Comparison of ENCODE assay signal across 1 cellular context in the genomic region with DNA sequence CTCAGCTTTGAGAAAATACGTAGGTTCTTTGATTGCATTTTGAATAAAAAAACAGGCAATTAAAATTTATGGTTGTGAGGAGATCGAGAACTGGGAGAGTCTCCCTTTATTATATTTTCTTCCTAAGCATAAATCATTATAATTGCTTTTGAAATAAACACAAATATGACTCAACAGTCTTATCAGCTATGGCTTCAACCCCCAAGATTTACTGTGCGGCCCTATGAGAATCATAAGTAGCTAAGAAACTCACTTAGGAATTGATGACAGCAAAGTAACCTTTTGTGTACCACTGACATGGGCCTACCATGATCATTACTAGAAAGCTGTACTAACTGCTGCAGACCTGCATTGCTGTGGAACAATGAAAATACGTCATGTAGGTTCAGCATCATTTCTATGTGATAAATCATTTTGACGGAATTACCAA.
TF ChIP-seq lines count a peak whose summit lies in the region.

No MANE protein-coding gene starts in this region.

TF ChIP-seq in HEK293, 187 proteins besides CTCF, POLR2A, EP300 and RAD21 (continued from another document and continues in another):
- TF ChIP-seq ZNF398 (tag by site-specific recombination; IDR thresholded peaks at IDR 0.05), result 0 out of 2 replicates have a peak, but pooled peaks have one; percentile 17
- no peak for TF ChIP-seq ZNF426 (tag by site-specific recombination; IDR thresholded peaks at IDR 0.05)
- no peak; the same call in 1 of the 2 replicates for TF ChIP-seq ZNF214 (tag by site-specific recombination; IDR thresholded peaks at IDR 0.05; ENCODE audit: borderline replicate concordance)
- peak; percentile 83; the same call in 1 of the 2 replicates for TF ChIP-seq TRIM28 (IDR thresholded peaks at IDR 0.05; ENCODE audit: borderline replicate concordance, low read length)
- TF ChIP-seq GLIS1 (tag by site-specific recombination; IDR thresholded peaks at IDR 0.05), result peak; percentile 17; the same call in 1 of the 2 replicates
- TF ChIP-seq ZSCAN30 (tag by site-specific recombination; IDR thresholded peaks at IDR 0.05), result no peak
- TF ChIP-seq KLF1 (tag by site-specific recombination; IDR thresholded peaks at IDR 0.05), result no peak
- no peak for TF ChIP-seq YY1 (tag by site-specific recombination; IDR thresholded peaks at IDR 0.05)
- TF ChIP-seq ZNF184 (tag by site-specific recombination; IDR thresholded peaks at IDR 0.05), result peak; percentile 31; the same call in 1 of the 2 replicates
- TF ChIP-seq ZNF600 (tag by site-specific recombination; IDR thresholded peaks at IDR 0.05), result peak; percentile 78
- no peak for TF ChIP-seq ZNF704 (tag by site-specific recombination; IDR thresholded peaks at IDR 0.05)
- no peak for TF ChIP-seq ZSCAN4 (tag by site-specific recombination; IDR thresholded peaks at IDR 0.05)
- TF ChIP-seq ZNF394 (tag by site-specific recombination; IDR thresholded peaks at IDR 0.05; ENCODE audit: borderline replicate concordance), result peak; percentile 56
- TF ChIP-seq ZNF707 (tag by site-specific recombination; IDR thresholded peaks at IDR 0.05), result no peak
- TF ChIP-seq ZNF639 (tag by site-specific recombination; IDR thresholded peaks at IDR 0.05), result peak; percentile 67; the same call in 1 of the 2 replicates
- TF ChIP-seq OVOL3 (tag by site-specific recombination; IDR thresholded peaks at IDR 0.05), result no peak
- TF ChIP-seq IKZF3 (tag by site-specific recombination; IDR thresholded peaks at IDR 0.05), result peak; percentile 84
- no peak for TF ChIP-seq ZIC2 (tag by site-specific recombination; IDR thresholded peaks at IDR 0.05)
- TF ChIP-seq ZNF561 (tag by site-specific recombination; IDR thresholded peaks at IDR 0.05; ENCODE audit: borderline replicate concordance), result 0 out of 2 replicates have a peak, but pooled peaks have one; percentile 45
- TF ChIP-seq ZNF335 (tag by site-specific recombination; conservative IDR thresholded peaks at IDR 0.05), result 0 out of 2 replicates have a peak, but pooled peaks have one; percentile 23
- no peak for TF ChIP-seq KLF7 (tag by site-specific recombination; IDR thresholded peaks at IDR 0.05; ENCODE audit: borderline replicate concordance)
- TF ChIP-seq ZBTB17 (tag by site-specific recombination; IDR thresholded peaks at IDR 0.05), result peak; percentile 71; the same call in 1 of the 2 replicates
- 0 out of 2 replicates have a peak, but pooled peaks have one; percentile 57 for TF ChIP-seq ZBTB21 (tag by site-specific recombination; IDR thresholded peaks at IDR 0.05)
- peak; percentile 66; the same call in 1 of the 2 replicates for TF ChIP-seq ZNF2 (tag by site-specific recombination; IDR thresholded peaks at IDR 0.05)
- peak; percentile 73; the same call in 1 of the 2 replicates for TF ChIP-seq BCL11A (tag by site-specific recombination; IDR thresholded peaks at IDR 0.05; ENCODE audit: low read depth)
- TF ChIP-seq SP2 (tag by site-specific recombination; IDR thresholded peaks at IDR 0.05), result peak; percentile 30; the same call in 1 of the 2 replicates
- TF ChIP-seq ZNF24 (tag by site-specific recombination; IDR thresholded peaks at IDR 0.05), result 0 out of 2 replicates have a peak, but pooled peaks have one; percentile 65
- peak; percentile 53 for TF ChIP-seq ZXDB (tag by site-specific recombination; IDR thresholded peaks at IDR 0.05)
- TF ChIP-seq, protein P1, sequence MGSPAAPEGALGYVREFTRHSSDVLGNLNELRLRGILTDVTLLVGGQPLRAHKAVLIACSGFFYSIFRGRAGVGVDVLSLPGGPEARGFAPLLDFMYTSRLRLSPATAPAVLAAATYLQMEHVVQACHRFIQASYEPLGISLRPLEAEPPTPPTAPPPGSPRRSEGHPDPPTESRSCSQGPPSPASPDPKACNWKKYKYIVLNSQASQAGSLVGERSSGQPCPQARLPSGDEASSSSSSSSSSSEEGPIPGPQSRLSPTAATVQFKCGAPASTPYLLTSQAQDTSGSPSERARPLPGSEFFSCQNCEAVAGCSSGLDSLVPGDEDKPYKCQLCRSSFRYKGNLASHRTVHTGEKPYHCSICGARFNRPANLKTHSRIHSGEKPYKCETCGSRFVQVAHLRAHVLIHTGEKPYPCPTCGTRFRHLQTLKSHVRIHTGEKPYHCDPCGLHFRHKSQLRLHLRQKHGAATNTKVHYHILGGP (tag by site-specific recombination; IDR thresholded peaks at IDR 0.05), result peak; percentile 98
- peak; percentile 63; the same call in 1 of the 2 replicates for TF ChIP-seq ZNF362 (tag by site-specific recombination; IDR thresholded peaks at IDR 0.05)
- peak; percentile 79 for TF ChIP-seq PRDM6 (tag by site-specific recombination; IDR thresholded peaks at IDR 0.05)
- TF ChIP-seq ZBTB26 (tag by site-specific recombination; optimal IDR thresholded peaks at IDR 0.05), result no peak
- TF ChIP-seq ZNF37A (tag by site-specific recombination; IDR thresholded peaks at IDR 0.05), result no peak
- no peak for TF ChIP-seq ZNF26 (tag by site-specific recombination; IDR thresholded peaks at IDR 0.05)
- peak; percentile 44; the same call in 1 of the 2 replicates for TF ChIP-seq TSHZ1 (tag by site-specific recombination; IDR thresholded peaks at IDR 0.05; ENCODE audit: borderline replicate concordance)
- 0 out of 2 replicates have a peak, but pooled peaks have one; percentile 15 for TF ChIP-seq ZNF18 (tag by site-specific recombination; IDR thresholded peaks at IDR 0.05)
- peak; percentile 47; the same call in 1 of the 2 replicates for TF ChIP-seq ZNF558 (tag by site-specific recombination; IDR thresholded peaks at IDR 0.05)
- TF ChIP-seq KLF9 (tag by site-specific recombination; IDR thresholded peaks at IDR 0.05; ENCODE audit: low read depth), result no peak
- no peak for TF ChIP-seq ZNF169 (tag by site-specific recombination; IDR thresholded peaks at IDR 0.05)
- TF ChIP-seq ZNF660 (tag by site-specific recombination; IDR thresholded peaks at IDR 0.05), result 0 out of 2 replicates have a peak, but pooled peaks have one; percentile 12
